In the genomic region with DNA sequence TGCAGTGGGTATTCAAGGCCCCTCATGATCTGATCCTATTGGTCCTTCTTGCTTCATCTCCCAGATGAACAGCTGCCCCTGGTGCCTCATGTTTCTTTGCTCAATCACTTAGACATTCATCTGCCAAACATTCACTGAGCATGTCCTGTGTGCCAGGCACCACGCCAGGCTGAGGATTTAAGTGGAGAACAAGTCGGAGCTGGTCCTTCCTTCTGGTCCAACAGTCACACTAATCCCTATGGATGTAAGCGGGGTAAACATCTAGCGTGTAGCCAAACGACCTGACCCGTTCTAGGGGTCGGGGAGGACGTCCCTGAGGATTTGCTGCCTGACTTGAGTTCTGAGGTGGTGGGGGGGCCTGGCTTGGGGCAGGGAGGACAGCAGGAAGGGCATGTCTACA, we compare ENCODE assay signal across 11 cellular contexts. TPM values are rescaled to one million over a fixed set of nuclear protein-coding genes. Genes with fewer than 3 reads are reported as not detected.
DNase-seq lines count a peak whose midpoint lies in the region; ATAC-seq lines count a peak whose summit lies in the region.
"Had no signal": no experiment of that assay in that cellular context is flagged by ENCODE, and none has a peak within 500 bp of the region (broad histone marks: within the 10 kb centered on the region; RNA-seq: fewer than 3 reads in every experiment).

No MANE protein-coding gene starts in this region.

- no peaks in the 10 kb centered on the region for H3K27me3 Mint-ChIP-seq in stimulated activated naive CD8-positive, alpha-beta T cell treated with anti-CD3 and anti-CD28 coated beads, Interleukin-15, amount 100 ng/mL, for 72 hours
- H3K27me3 Mint-ChIP-seq: activated naive CD8-positive, alpha-beta T cell treated with anti-CD3 and anti-CD28 coated beads, Interleukin-2, amount 10 ng/mL, durations not matched to agents 7 days and 5 days had no signal

- no peaks in the 10 kb centered on the region for H3K9me3 ChIP-seq in GM23248 (ENCODE audit: low read depth)
- H3K9me3 ChIP-seq in skeletal muscle tissue (ENCODE audit: control insufficient read depth in 3 of 3, low read length in 3 of 3): no peaks in the 10 kb centered on the region

- in situ Hi-C loops in GM23248 (cut with MboI): no loop called here

- no peaks in the 10 kb centered on the region for H3K27me3 ChIP-seq in GM23248 (replicated peaks; ENCODE audit: insufficient read depth)
- H3K27me3 ChIP-seq in skeletal muscle tissue (ENCODE audit: control insufficient read depth in 3 of 3, insufficient read depth in 3 of 3, low read length in 3 of 3): no peaks in the 10 kb centered on the region

- no peak overlapping the region for H3K9ac ChIP-seq in GM23248
- H3K9ac ChIP-seq in skeletal muscle tissue (ENCODE audit: low read depth in 1 of 3, low read length in 3 of 3): no peak overlapping the region

- ATAC-seq in esophagus mucosa: peak; percentile 75
- ATAC-seq in stimulated activated naive CD8-positive, alpha-beta T cell treated with anti-CD3 and anti-CD28 coated beads, Interleukin-15, amount 100 ng/mL, for 72 hours: no peak
- no peak for ATAC-seq in GM18907 (IDR thresholded peaks at IDR 0.05; ENCODE audit: unreplicated experiment)
- ATAC-seq: HCT116 had no signal

- no peaks in the 10 kb centered on the region for H3K36me3 ChIP-seq in GM23248 (ENCODE audit: low read depth)
- H3K36me3 ChIP-seq in skeletal muscle tissue (ENCODE audit: control insufficient read depth in 3 of 3, insufficient read depth in 3 of 3, low read length in 3 of 3): peaks cover 43 to 53% (median 50%) of the 10 kb centered on the region in 3 donors

- H3K4me3 ChIP-seq in GM23248 (no peak overlapping the region), skeletal muscle tissue (ENCODE audit: low read length in 3 of 3) (no peak overlapping the region)

- H3K4me2 ChIP-seq in GM23248 (ENCODE audit: unreplicated experiment): no peak overlapping the region

- DNase-seq in GM23248: peak; percentile 77
- DNase-seq in NCI-H446 treated with DMSO at 0.1 percent for 48 hours (lab: John Stamatoyannopoulos, UW): peak; percentile 99
- no peak for DNase-seq in activated naive CD4-positive, alpha-beta T cell (lab: John Stamatoyannopoulos, UW)
- DNase-seq in stimulated activated CD4-positive, alpha-beta T cell treated with anti-CD3 and anti-CD28 coated beads, Interleukin-15, amount 100 ng/mL, for 24 hours: no peak
- no peak for DNase-seq in stimulated activated naive CD8-positive, alpha-beta T cell treated with anti-CD3 and anti-CD28 coated beads, Interleukin-15, amount 100 ng/mL, for 72 hours
- DNase-seq: activated naive CD8-positive, alpha-beta T cell treated with anti-CD3 and anti-CD28 coated beads, Interleukin-2, amount 10 ng/mL, durations not matched to agents 7 days and 5 days had no signal

- H3K9me3 Mint-ChIP-seq in stimulated activated naive CD8-positive, alpha-beta T cell treated with anti-CD3 and anti-CD28 coated beads, Interleukin-15, amount 100 ng/mL, for 72 hours: no peaks in the 10 kb centered on the region
- H3K9me3 Mint-ChIP-seq: activated naive CD8-positive, alpha-beta T cell treated with anti-CD3 and anti-CD28 coated beads, Interleukin-2, amount 10 ng/mL, durations not matched to agents 7 days and 5 days had no signal

- peaks cover 6% of the 10 kb centered on the region for H3K4me1 Mint-ChIP-seq in stimulated activated naive CD8-positive, alpha-beta T cell treated with anti-CD3 and anti-CD28 coated beads, Interleukin-15, amount 100 ng/mL, for 72 hours

- no peak overlapping the region for H3K27ac ChIP-seq in GM23248
- H3K27ac ChIP-seq in skeletal muscle tissue (ENCODE audit: low read depth, low read length): peak overlapping the region; percentile 62

- no peak overlapping the region for H3K4me3 Mint-ChIP-seq in stimulated activated naive CD8-positive, alpha-beta T cell treated with anti-CD3 and anti-CD28 coated beads, Interleukin-15, amount 100 ng/mL, for 72 hours
- H3K4me3 Mint-ChIP-seq: activated naive CD8-positive, alpha-beta T cell treated with anti-CD3 and anti-CD28 coated beads, Interleukin-2, amount 10 ng/mL, durations not matched to agents 7 days and 5 days had no signal

- no peaks in the 10 kb centered on the region for H3F3A ChIP-seq in GM23248 (ENCODE audit: insufficient read depth)

- no peak overlapping the region for H3K27ac Mint-ChIP-seq in stimulated activated naive CD8-positive, alpha-beta T cell treated with anti-CD3 and anti-CD28 coated beads, Interleukin-15, amount 100 ng/mL, for 72 hours
- H3K27ac Mint-ChIP-seq: activated naive CD8-positive, alpha-beta T cell treated with anti-CD3 and anti-CD28 coated beads, Interleukin-2, amount 10 ng/mL, durations not matched to agents 7 days and 5 days had no signal

- no peaks in the 10 kb centered on the region for H3K79me2 ChIP-seq in GM23248 (ENCODE audit: insufficient read depth)

- 69 to 73% methylated on average over 8 of the region's 8 CpGs for WGBS in GM23248 (ENCODE audit: low coverage in 1 of 2, low lambda C conversion rate in 2 of 2, missing lambda C conversion rate in 2 of 2), 2 experiments

- H4K20me1 ChIP-seq in GM23248 (ENCODE audit: insufficient read depth): no peaks in the 10 kb centered on the region; the same call in 1 of the 2 replicates

- H3K9me2 ChIP-seq in GM23248 (ENCODE audit: insufficient read depth): no peaks in the 10 kb centered on the region

- H3K4me1 ChIP-seq in GM23248 (ENCODE audit: insufficient read depth) (no peaks in the 10 kb centered on the region; the same call in 1 of the 2 replicates), skeletal muscle tissue (ENCODE audit: control insufficient read depth in 3 of 3, insufficient read depth in 3 of 3, low read length in 3 of 3) (peaks cover 7 to 16% (median 12%) of the 10 kb centered on the region in 3 donors)

- no peak overlapping the region for H2AFZ ChIP-seq in GM23248

RNA-seq across cellular contexts. Expression of a gene that starts 21.9 kb away (rescaled TPM):
- total RNA-seq in GM23248 (2014; rRNA removed; shearing (Covaris generic)): 6.3 and 11.3 TPM in 2 replicates
- polyA plus RNA-seq in GM23248 (2016; fragmentation: Nextera tagmentation; extraction: Ambion mirVana): 35.8 and 42.3 TPM in 2 replicates
- 21.1 TPM for total RNA-seq in esophagus mucosa
- total RNA-seq in skeletal muscle tissue: 18.8 TPM

RNA-seq across cellular contexts. Expression of a gene that starts 22.3 kb away (rescaled TPM):
- 39.7 and 45.0 TPM in 2 replicates for total RNA-seq in GM23248 (2014; rRNA removed; shearing (Covaris generic))
- 233 TPM in 2 replicates for polyA plus RNA-seq in GM23248 (2016; fragmentation: Nextera tagmentation; extraction: Ambion mirVana)
- total RNA-seq in esophagus mucosa (96.0 TPM), skeletal muscle tissue (57.9 TPM)

RNA-seq across cellular contexts. Expression of a gene that starts 25.1 kb away (rescaled TPM):
- not detected in 2 replicates for total RNA-seq in GM23248 (2014; rRNA removed; shearing (Covaris generic))
- 0.08 TPM in 1 of 2 replicates, not detected in the other for polyA plus RNA-seq in GM23248 (2016; fragmentation: Nextera tagmentation; extraction: Ambion mirVana)
- total RNA-seq in esophagus mucosa: not detected
- total RNA-seq in skeletal muscle tissue: not detected
- total RNA-seq: SK-MEL-5 had no signal

Comparison
In these comparisons a context has a peak if more than half of its experiments do, and no peak if none do; other contexts are left out.
1. DNase-seq: peak in GM23248 (single experiment) and NCI-H446 treated with DMSO at 0.1 percent for 48 hours (single experiment); none in activated naive CD4-positive, alpha-beta T cell (0 of 4), stimulated activated CD4-positive, alpha-beta T cell treated with anti-CD3 and anti-CD28 coated beads, Interleukin-15, amount 100 ng/mL, for 24 hours (single experiment) and stimulated activated naive CD8-positive, alpha-beta T cell treated with anti-CD3 and anti-CD28 coated beads, Interleukin-15, amount 100 ng/mL, for 72 hours (0 of 2).